8 cellular contexts compared by ENCODE assay signal in the genomic region with DNA sequence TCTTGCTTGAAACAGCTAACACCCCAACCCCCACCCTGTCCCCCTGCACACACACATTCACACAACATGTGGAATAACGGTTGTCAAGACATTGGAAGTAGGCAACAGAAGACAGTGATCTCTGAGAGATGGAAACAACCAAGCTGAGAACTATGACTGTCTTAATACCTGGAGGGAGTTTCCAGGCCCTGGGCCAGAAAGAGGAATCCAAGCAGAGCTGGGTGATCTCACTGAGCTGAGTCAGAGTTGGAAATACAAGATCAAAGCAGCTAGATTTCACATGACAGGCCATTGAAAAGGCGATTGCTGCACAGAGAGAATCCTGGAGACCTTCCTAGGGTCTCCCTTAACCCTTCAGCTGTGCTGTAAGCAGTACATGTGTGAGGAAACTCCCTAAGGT.
DNase-seq lines count a peak whose midpoint lies in the region; ATAC-seq, FAIRE-seq and TF ChIP-seq lines count a peak whose summit lies in the region.

No MANE protein-coding gene starts in this region.

- H3K36me3 ChIP-seq in adipocyte (ENCODE audit: control insufficient read depth, insufficient read depth, low read length, severe bottlenecking) (no peaks in the 10 kb centered on the region), pancreas (no peaks in the 10 kb centered on the region), ovary (no peaks in the 10 kb centered on the region)

- no peak for TF ChIP-seq POLR2A in ovary (IDR thresholded peaks at IDR 0.05)

- in situ Hi-C loops in G401 (cut with HindIII; ENCODE audit: low sequenced_read_pairs): no loop called here

- H3K27ac ChIP-seq in pancreas: no peak overlapping the region
- no peak overlapping the region for H3K27ac ChIP-seq in ovary

- H3K9ac ChIP-seq in adipocyte (ENCODE audit: low read length): no peak overlapping the region

- TF ChIP-seq CTCF in pancreas (IDR thresholded peaks at IDR 0.05): no peak
- TF ChIP-seq CTCF in ovary (IDR thresholded peaks at IDR 0.05): no peak

- no peaks in the 10 kb centered on the region for H3K27me3 ChIP-seq in adipocyte (replicated peaks; ENCODE audit: control insufficient read depth, insufficient read depth, low read length)
- no peaks in the 10 kb centered on the region for H3K27me3 ChIP-seq in pancreas
- H3K27me3 ChIP-seq in ovary: no peaks in the 10 kb centered on the region

- H3K4me1 ChIP-seq in adipocyte (ENCODE audit: control insufficient read depth, insufficient read depth, low read length): peaks cover 17% of the 10 kb centered on the region
- peaks cover 4 to 8% (median 6%) of the 10 kb centered on the region in 3 donors for H3K4me1 ChIP-seq in pancreas
- no peaks in the 10 kb centered on the region for H3K4me1 ChIP-seq in ovary (ENCODE audit: insufficient read depth)

- no peaks in the 10 kb centered on the region for H3K9me3 ChIP-seq in adipocyte (ENCODE audit: control insufficient read depth, low read length)
- H3K9me3 ChIP-seq in pancreas: no peaks in the 10 kb centered on the region
- H3K9me3 ChIP-seq in ovary: no peaks in the 10 kb centered on the region

- H3K4me3 ChIP-seq in adipocyte (ENCODE audit: low read length): no peak overlapping the region
- no peak overlapping the region for H3K4me3 ChIP-seq in pancreas
- no peak overlapping the region for H3K4me3 ChIP-seq in ovary

- no peak for TF ChIP-seq EP300 in ovary (IDR thresholded peaks at IDR 0.05)

- ATAC-seq in GM19468 (IDR thresholded peaks at IDR 0.05; ENCODE audit: extremely low read depth, unreplicated experiment): peak; percentile 42
- peak; percentile 69 for ATAC-seq in HG03520 (IDR thresholded peaks at IDR 0.05; ENCODE audit: unreplicated experiment)
- ATAC-seq in pancreas: peak; percentile 44 to 73 (median 62)

- no peak for FAIRE-seq in pancreas (lab: Jason Lieb, UNC)

- 42 to 45% methylated on average over 2 of the region's 2 CpGs for WGBS in pancreas, 2 donors
- WGBS in ovary, 3 donors: 28 to 34% (median 29%) methylated on average over 2 of the region's 2 CpGs

- intact Hi-C loops in pancreas (cut with DNase I): no loop called here
- intact Hi-C loops in ovary (cut with DNase I): no loop called here

- DNase-seq in COLO829 (ENCODE audit: low spot score): peak; percentile 99
- peak; percentile 76 for DNase-seq in adipocyte (ENCODE audit: low read depth)
- DNase-seq in pancreas: peak in 1 of 6 donors; percentile 58
- no peak for DNase-seq in ovary
- no peak for DNase-seq in G401 (ENCODE audit: low spot score)
- DNase-seq in NCI-H510A (lab: John Stamatoyannopoulos, UW): no peak

Comparison
In these comparisons a context has a peak if more than half of its experiments do, and no peak if none do; other contexts are left out.
1. DNase-seq: peak in COLO829 (single experiment) and adipocyte (single experiment); none in ovary (0 of 5), G401 (single experiment) and NCI-H510A (single experiment).
2. Peak in every context shown above with its lines, with median percentiles within 50 percentile points of each other: ATAC-seq.